Comparison of ENCODE assay signal across 21 cellular contexts in the genomic region with DNA sequence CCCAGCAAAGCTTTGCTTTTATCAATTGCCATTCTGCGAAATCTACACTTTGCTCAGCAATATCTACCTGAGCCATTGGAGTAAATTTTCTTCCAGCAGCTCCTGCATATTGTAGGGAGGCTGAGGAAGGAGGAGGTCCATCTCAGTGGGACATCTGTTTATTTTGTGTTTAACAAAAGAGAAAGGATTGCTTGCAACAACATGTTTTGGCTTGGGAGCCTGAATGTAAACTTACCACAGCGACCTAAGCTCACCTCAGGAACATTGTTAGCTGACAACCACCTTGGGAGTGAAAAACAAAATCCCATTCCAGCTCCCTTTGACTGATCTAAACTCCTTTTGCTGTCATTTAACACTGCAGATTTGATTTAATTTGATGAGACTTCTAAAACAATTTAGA.
"Had no signal": no experiment of that assay in that cellular context is flagged by ENCODE, and none has a peak within 500 bp of the region (broad histone marks: within the 10 kb centered on the region; RNA-seq: fewer than 3 reads in every experiment).

No MANE protein-coding gene starts in this region.

- H3K4me3 Mint-ChIP-seq: activated CD4-positive, alpha-beta T cell treated with anti-CD3 and anti-CD28 coated beads, Interleukin-2, amount 10 ng/mL, durations not matched to agents 7 days and 5 days; activated naive CD4-positive, alpha-beta T cell treated with anti-CD3 and anti-CD28 coated beads for 36 hours; activated T-cell treated with anti-CD3 and anti-CD28 coated beads, Interleukin-2, amount 50 U/mL, for 4 hours; effector memory CD8-positive, alpha-beta T cell; immature natural killer cell; memory B cell; naive B cell; neural crest cell had no signal

- H3K27ac Mint-ChIP-seq: activated CD4-positive, alpha-beta T cell treated with anti-CD3 and anti-CD28 coated beads, Interleukin-2, amount 10 ng/mL, durations not matched to agents 7 days and 5 days; activated naive CD4-positive, alpha-beta T cell treated with anti-CD3 and anti-CD28 coated beads for 36 hours; effector memory CD8-positive, alpha-beta T cell; immature natural killer cell; memory B cell; naive B cell had no signal

- H3K4me1 Mint-ChIP-seq: activated CD4-positive, alpha-beta T cell treated with anti-CD3 and anti-CD28 coated beads, Interleukin-2, amount 10 ng/mL, durations not matched to agents 7 days and 5 days; memory B cell; naive B cell had no signal

- H3K79me2 ChIP-seq: hepatocyte had no signal

- H3K4me3 ChIP-seq: body of pancreas, hepatocyte, mucosa of descending colon, prostate gland, right atrium auricular region, tibial nerve had no signal

- DNase-seq: activated CD4-positive, alpha-beta T cell treated with anti-CD3 and anti-CD28 coated beads, Interleukin-2, amount 10 ng/mL, durations not matched to agents 7 days and 5 days; activated CD8-positive, alpha-beta memory T cell treated with anti-CD3 and anti-CD28 coated beads, Interleukin-2, amount 50 U/mL, for 4 hours; activated naive CD4-positive, alpha-beta T cell treated with anti-CD3 and anti-CD28 coated beads for 36 hours; activated T-cell treated with anti-CD3 and anti-CD28 coated beads, Interleukin-2, amount 50 U/mL, for 4 hours; body of pancreas; effector memory CD8-positive, alpha-beta T cell; foreskin fibroblast; immature natural killer cell; kidney glomerular epithelial cell; left ventricle myocardium superior; mucosa of descending colon; naive B cell; stimulated activated CD4-positive, alpha-beta T cell treated with anti-CD3 and anti-CD28 coated beads, Interleukin-2, amount 100 ng/mL, for 24 hours; stimulated activated naive CD8-positive, alpha-beta T cell treated with anti-CD3 and anti-CD28 coated beads, Interleukin-15, Interleukin-2, amounts not matched to agents 100 U/mL and 50 U/mL, for 24 hours; T1000 had no signal

- H3K27me3 ChIP-seq: body of pancreas, right atrium auricular region, tibial nerve had no signal

- H3K36me3 Mint-ChIP-seq: memory B cell, naive B cell had no signal

- H3K27me3 Mint-ChIP-seq: activated CD4-positive, alpha-beta T cell treated with anti-CD3 and anti-CD28 coated beads, Interleukin-2, amount 10 ng/mL, durations not matched to agents 7 days and 5 days; memory B cell had no signal

- H3K4me1 ChIP-seq: body of pancreas, prostate gland, right atrium auricular region had no signal

- H2AFZ ChIP-seq: hepatocyte had no signal

- H3K27ac ChIP-seq: body of pancreas, hepatocyte, prostate gland, right atrium auricular region, tibial nerve had no signal

- H3K4me2 ChIP-seq: hepatocyte had no signal

- H3K36me3 ChIP-seq: prostate gland, right atrium auricular region, tibial nerve had no signal

- H3K9me3 ChIP-seq: body of pancreas, mucosa of descending colon, prostate gland had no signal

- ATAC-seq: activated T-cell treated with anti-CD3 and anti-CD28 coated beads, Interleukin-2, amount 50 U/mL, for 4 hours; body of pancreas; effector memory CD8-positive, alpha-beta T cell; left ventricle myocardium superior; mucosa of descending colon; stimulated activated naive CD8-positive, alpha-beta T cell treated with anti-CD3 and anti-CD28 coated beads, Interleukin-15, Interleukin-2, amounts not matched to agents 100 U/mL and 50 U/mL, for 24 hours had no signal
